In the genomic region with DNA sequence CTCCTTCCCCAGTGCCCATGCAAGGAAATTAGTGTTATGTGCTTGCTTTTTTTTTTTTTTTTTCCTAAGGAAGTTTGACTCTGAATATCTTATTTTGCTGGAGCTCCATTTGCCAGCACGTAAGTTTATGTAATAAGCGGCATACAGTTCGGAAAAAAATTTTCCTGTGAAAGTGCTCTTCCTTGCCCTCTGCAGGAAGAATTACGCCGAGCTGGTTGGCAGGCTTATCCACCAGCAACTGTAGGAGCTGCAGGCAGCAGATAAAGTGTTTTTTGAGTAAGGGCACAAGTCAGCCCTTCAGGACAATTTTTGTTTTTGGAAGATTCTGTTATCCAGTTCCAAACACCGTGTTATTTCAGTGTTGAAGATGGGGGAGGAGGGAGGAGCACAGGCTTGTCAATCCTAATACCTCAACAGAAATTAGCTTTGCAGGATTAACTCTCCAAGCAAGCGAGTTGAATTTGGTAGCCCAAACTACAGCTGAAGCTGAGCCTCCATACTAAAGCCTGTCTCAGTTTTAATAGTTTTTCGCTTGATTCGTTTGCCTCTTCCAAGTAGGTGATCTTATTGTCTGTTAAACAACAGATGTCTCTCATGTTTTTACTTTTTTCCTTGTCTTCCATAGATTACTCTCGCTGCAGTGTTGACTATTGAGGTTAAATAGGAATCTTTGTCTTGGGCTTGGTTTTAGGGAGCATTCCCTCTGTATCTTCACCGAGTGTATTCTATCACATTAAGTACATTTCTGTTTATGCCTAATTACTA, we compare ENCODE assay signal across 1 cellular context.
TF ChIP-seq lines count a peak whose summit lies in the region.

No MANE protein-coding gene starts in this region.

TF ChIP-seq in endothelial cell of umbilical vein, 7 proteins besides CTCF, POLR2A, EP300 and RAD21:
- TF ChIP-seq POLR2AphosphoS5 (IDR thresholded peaks at IDR 0.05; ENCODE audit: insufficient read depth, low read depth, low read length) (no peak), EZH2 (IDR thresholded peaks at IDR 0.05; ENCODE audit: borderline replicate concordance, low read depth, low read length, severe bottlenecking) (peak; percentile 18)
- TF ChIP-seq, protein P1, sequence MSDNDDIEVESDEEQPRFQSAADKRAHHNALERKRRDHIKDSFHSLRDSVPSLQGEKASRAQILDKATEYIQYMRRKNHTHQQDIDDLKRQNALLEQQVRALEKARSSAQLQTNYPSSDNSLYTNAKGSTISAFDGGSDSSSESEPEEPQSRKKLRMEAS (IDR thresholded peaks at IDR 0.05; ENCODE audit: insufficient read depth, insufficient read length) = no peak
